ENCODE assay signal across 9 cellular contexts in genomic region chr4:39814403-39815185, GRCh38.
DNase-seq lines count a peak whose midpoint lies in the region; ATAC-seq and TF ChIP-seq lines count a peak whose summit lies in the region.
"Had no signal": no experiment of that assay in that cellular context is flagged by ENCODE, and none has a peak within 500 bp of the region (broad histone marks: within the 10 kb centered on the region; RNA-seq: fewer than 3 reads in every experiment).

No MANE protein-coding gene starts in this region.

- H3K4me3 Mint-ChIP-seq in naive thymus-derived CD8-positive, alpha-beta T cell = peak overlapping the region in 2 of 10 donors; percentile 10 to 13
- H3K4me3 Mint-ChIP-seq in chondrocyte (ENCODE audit: unreplicated experiment) = no peak overlapping the region

- H3K27ac Mint-ChIP-seq in naive thymus-derived CD8-positive, alpha-beta T cell = peak overlapping the region in 6 of 10 donors; percentile 22 to 84 (median 74)
- H3K27ac Mint-ChIP-seq in chondrocyte (ENCODE audit: unreplicated experiment) = no peak overlapping the region

- peaks cover 0 to 9% (median 0%) of the 10 kb centered on the region in 9 donors for H3K9me3 Mint-ChIP-seq in naive thymus-derived CD8-positive, alpha-beta T cell
- no peaks in the 10 kb centered on the region for H3K9me3 Mint-ChIP-seq in chondrocyte (ENCODE audit: low read depth)

- TF ChIP-seq CTCF in astrocyte of the spinal cord (IDR thresholded peaks at IDR 0.05; ENCODE audit: low read depth, low read length) = no peak
- no peak for TF ChIP-seq CTCF in chondrocyte (IDR thresholded peaks at IDR 0.05)

- intact Hi-C loops in posterior cingulate gyrus (cut with DNase I) = no loop called here

- peak; percentile 51 to 52 for ATAC-seq in naive thymus-derived CD8-positive, alpha-beta T cell
- ATAC-seq in HG02798 (IDR thresholded peaks at IDR 0.05; ENCODE audit: poor library complexity, unreplicated experiment) = no peak

- peak; percentile 3 for DNase-seq in DMS 273 (lab: John Stamatoyannopoulos, UW; ENCODE audit: unreplicated experiment)
- no peak for DNase-seq in DMS 273 treated with DMSO at 0.1 percent for 48 hours (lab: John Stamatoyannopoulos, UW)
- DNase-seq in LoVo (ENCODE audit: low spot score) = peak; percentile 14
- DNase-seq in astrocyte of the spinal cord (ENCODE audit: low read depth, low spot score) = peak; percentile 17
- DNase-seq in naive thymus-derived CD8-positive, alpha-beta T cell = peak in 6 of 10 donors; percentile 5 to 25 (median 14)
- no peak for DNase-seq in posterior cingulate gyrus
- DNase-seq in chondrocyte (ENCODE audit: low spot score) = no peak
- DNase-seq: NCI-H226 had no signal

- in situ Hi-C loops in astrocyte of the spinal cord (cut with HindIII; ENCODE audit: low sequenced_read_pairs) = no loop called here

- POLR2A ChIA-PET in naive thymus-derived CD8-positive, alpha-beta T cell (lab: Charles Lee) = no interaction called here

- H3K27me3 Mint-ChIP-seq in naive thymus-derived CD8-positive, alpha-beta T cell = peaks cover 0 to 1% (median 0%) of the 10 kb centered on the region in 5 donors
- no peaks in the 10 kb centered on the region for H3K27me3 Mint-ChIP-seq in chondrocyte (ENCODE audit: low read depth)

- peaks cover 0 to 11% (median 8%) of the 10 kb centered on the region in 4 donors for H3K4me1 Mint-ChIP-seq in naive thymus-derived CD8-positive, alpha-beta T cell
- no peaks in the 10 kb centered on the region for H3K4me1 Mint-ChIP-seq in chondrocyte (ENCODE audit: low read depth)

- H3K36me3 Mint-ChIP-seq in naive thymus-derived CD8-positive, alpha-beta T cell = peaks cover 0 to 2% (median 0%) of the 10 kb centered on the region in 3 donors
- no peaks in the 10 kb centered on the region for H3K36me3 Mint-ChIP-seq in chondrocyte (ENCODE audit: low read depth)

- no peak overlapping the region for H3K4me3 ChIP-seq in astrocyte of the spinal cord (ENCODE audit: low read depth, low read length)

Comparison
In these comparisons a context has a peak if more than half of its experiments do, and no peak if none do; other contexts are left out.
1. DNase-seq: peak in DMS 273 (single experiment), LoVo (single experiment), astrocyte of the spinal cord (single experiment) and naive thymus-derived CD8-positive, alpha-beta T cell (6 of 10); none in DMS 273 treated with DMSO at 0.1 percent for 48 hours (single experiment), posterior cingulate gyrus (0 of 10) and chondrocyte (single experiment).